In genomic region chr3:63745757-63746156, GRCh38 we compare ENCODE assay signal across 39 cellular contexts.
"Had no signal": no experiment of that assay in that cellular context is flagged by ENCODE, and none has a peak within 500 bp of the region (broad histone marks: within the 10 kb centered on the region; RNA-seq: fewer than 3 reads in every experiment).

No MANE protein-coding gene starts in this region.

- DNase-seq: activated effector memory CD4-positive, alpha-beta T cell treated with anti-CD3 and anti-CD28 coated beads, Interleukin-2, amount 50 U/mL, for 16 hours; activated effector memory CD4-positive, alpha-beta T cell treated with Interleukin-2 at 50 U/mL for 16 hours; activated gamma-delta T cell; activated gamma-delta T cell treated with Interleukin-2 at 50 U/mL for 16 hours; activated naive CD4-positive, alpha-beta T cell; activated naive CD4-positive, alpha-beta T cell treated with anti-CD3 and anti-CD28 coated beads for 36 hours; activated naive CD4-positive, alpha-beta T cell treated with anti-CD3 and anti-CD28 coated beads, Interleukin-2, amount 10 ng/mL, durations not matched to agents 7 days and 5 days; activated naive CD4-positive, alpha-beta T cell treated with anti-CD3 and anti-CD28 coated beads, Interleukin-2, amount 50 U/mL, for 16 hours; activated naive CD4-positive, alpha-beta T cell treated with Interleukin-2 at 50 U/mL for 16 hours; activated naive CD8-positive, alpha-beta T cell treated with anti-CD3 and anti-CD28 coated beads for 36 hours; activated naive CD8-positive, alpha-beta T cell treated with anti-CD3 and anti-CD28 coated beads, Interleukin-2, amount 10 ng/mL, durations not matched to agents 7 days and 5 days; activated naive CD8-positive, alpha-beta T cell treated with anti-CD3 and anti-CD28 coated beads, Interleukin-2, amount 50 U/mL, for 24 hours; activated T-cell treated with anti-CD3 and anti-CD28 coated beads, Interleukin-2, amount 50 U/mL, for 1 hour; activated T-cell treated with anti-CD3 and anti-CD28 coated beads, Interleukin-2, amount 50 U/mL, for 24 hours; activated T-cell treated with anti-CD3 and anti-CD28 coated beads, Interleukin-2, amount 50 U/mL, for 4 hours; activated T-cell treated with anti-CD3 and anti-CD28 coated beads, Interleukin-2, amount 50 U/mL, for 48 hours; activated T-cell treated with anti-CD3 and anti-CD28 coated beads, Interleukin-2, amount 50 U/mL, for 72 hours; adrenal gland; amniotic stem cell; amygdala; anterior cingulate cortex; aorta; body of pancreas; brain microvascular endothelial cell; central memory CD4-positive, alpha-beta T cell; cerebellar nuclear complex had no signal

- H3K9me3 ChIP-seq: adrenal gland, ascending aorta, body of pancreas, breast epithelium had no signal

- H3K4me3 ChIP-seq: adrenal gland, ascending aorta, body of pancreas, breast epithelium, cardiac muscle cell had no signal

- H3K27me3 ChIP-seq: adrenal gland, ascending aorta, body of pancreas, brain microvascular endothelial cell, breast epithelium, cardiac muscle cell had no signal

- H3K4me3 Mint-ChIP-seq: activated naive CD4-positive, alpha-beta T cell treated with anti-CD3 and anti-CD28 coated beads for 36 hours; activated naive CD4-positive, alpha-beta T cell treated with anti-CD3 and anti-CD28 coated beads, Interleukin-2, amount 10 ng/mL, durations not matched to agents 7 days and 5 days; activated naive CD4-positive, alpha-beta T cell treated with anti-CD3 and anti-CD28 coated beads, Interleukin-2, amount 50 U/mL, for 24 hours; activated naive CD8-positive, alpha-beta T cell; activated naive CD8-positive, alpha-beta T cell treated with anti-CD3 and anti-CD28 coated beads for 36 hours; activated naive CD8-positive, alpha-beta T cell treated with anti-CD3 and anti-CD28 coated beads, Interleukin-2, amount 10 ng/mL, durations not matched to agents 7 days and 5 days; activated naive CD8-positive, alpha-beta T cell treated with anti-CD3 and anti-CD28 coated beads, Interleukin-2, amount 50 U/mL, for 24 hours; activated T-cell treated with anti-CD3 and anti-CD28 coated beads, Interleukin-2, amount 50 U/mL, for 24 hours; activated T-cell treated with anti-CD3 and anti-CD28 coated beads, Interleukin-2, amount 50 U/mL, for 4 hours; activated T-cell treated with anti-CD3 and anti-CD28 coated beads, Interleukin-2, amount 50 U/mL, for 72 hours; activated T-helper 1 cell treated with anti-CD3 and anti-CD28 coated beads, Interleukin-12 subunit alpha, Interleukin-12 subunit beta, Interleukin-2, Interleukin-4 antibody, amounts not matched to agents 30 ng/mL and 10 ng/mL and 1 ng/mL, durations not matched to agents 14 hours and 24 hours and 36 hours; activated T-helper 17 cell treated with anti-CD3 and anti-CD28 coated beads, Interleukin-2, amount 50 U/mL, for 72 hours; brain; central memory CD8-positive, alpha-beta T cell had no signal

- H3K4me1 ChIP-seq: adrenal gland, ascending aorta, body of pancreas, breast epithelium had no signal

- H3K36me3 ChIP-seq: adrenal gland, ascending aorta, brain microvascular endothelial cell, breast epithelium, cardiac muscle cell had no signal

- H3K4me1 Mint-ChIP-seq: activated naive CD4-positive, alpha-beta T cell treated with anti-CD3 and anti-CD28 coated beads, Interleukin-2, amount 10 ng/mL, durations not matched to agents 7 days and 5 days; activated naive CD4-positive, alpha-beta T cell treated with anti-CD3 and anti-CD28 coated beads, Interleukin-2, amount 50 U/mL, for 24 hours; activated naive CD8-positive, alpha-beta T cell treated with anti-CD3 and anti-CD28 coated beads for 36 hours; activated naive CD8-positive, alpha-beta T cell treated with anti-CD3 and anti-CD28 coated beads, Interleukin-2, amount 10 ng/mL, durations not matched to agents 7 days and 5 days; activated naive CD8-positive, alpha-beta T cell treated with anti-CD3 and anti-CD28 coated beads, Interleukin-2, amount 50 U/mL, for 24 hours; activated T-helper 17 cell treated with anti-CD3 and anti-CD28 coated beads, Interleukin-2, amount 50 U/mL, for 72 hours; central memory CD8-positive, alpha-beta T cell had no signal

- H3K36me3 Mint-ChIP-seq: activated naive CD4-positive, alpha-beta T cell treated with anti-CD3 and anti-CD28 coated beads, Interleukin-2, amount 10 ng/mL, durations not matched to agents 7 days and 5 days; activated naive CD4-positive, alpha-beta T cell treated with anti-CD3 and anti-CD28 coated beads, Interleukin-2, amount 50 U/mL, for 72 hours; activated naive CD8-positive, alpha-beta T cell; activated naive CD8-positive, alpha-beta T cell treated with anti-CD3 and anti-CD28 coated beads for 36 hours; activated naive CD8-positive, alpha-beta T cell treated with anti-CD3 and anti-CD28 coated beads, Interleukin-2, amount 10 ng/mL, durations not matched to agents 7 days and 5 days; brain had no signal

- H3K27ac ChIP-seq: adrenal gland, ascending aorta, body of pancreas, brain microvascular endothelial cell, breast epithelium, cardiac muscle cell had no signal

- ATAC-seq: activated naive CD4-positive, alpha-beta T cell treated with anti-CD3 and anti-CD28 coated beads, Interleukin-2, amount 50 U/mL, for 72 hours; activated naive CD8-positive, alpha-beta T cell treated with anti-CD3 and anti-CD28 coated beads, Interleukin-2, amount 50 U/mL, for 24 hours; activated T-cell treated with anti-CD3 and anti-CD28 coated beads, Interleukin-2, amount 50 U/mL, for 4 hours; activated T-cell treated with anti-CD3 and anti-CD28 coated beads, Interleukin-2, amount 50 U/mL, for 72 hours; activated T-helper 17 cell treated with anti-CD3 and anti-CD28 coated beads, Interleukin-2, amount 50 U/mL, for 72 hours; body of pancreas had no signal

- H3K27me3 Mint-ChIP-seq: activated naive CD4-positive, alpha-beta T cell treated with anti-CD3 and anti-CD28 coated beads, Interleukin-2, amount 10 ng/mL, durations not matched to agents 7 days and 5 days; activated naive CD4-positive, alpha-beta T cell treated with anti-CD3 and anti-CD28 coated beads, Interleukin-2, amount 50 U/mL, for 24 hours; activated naive CD8-positive, alpha-beta T cell treated with anti-CD3 and anti-CD28 coated beads for 36 hours; activated naive CD8-positive, alpha-beta T cell treated with anti-CD3 and anti-CD28 coated beads, Interleukin-2, amount 10 ng/mL, durations not matched to agents 7 days and 5 days; activated naive CD8-positive, alpha-beta T cell treated with anti-CD3 and anti-CD28 coated beads, Interleukin-2, amount 50 U/mL, for 24 hours; activated T-cell treated with anti-CD3 and anti-CD28 coated beads, Interleukin-2, amount 50 U/mL, for 24 hours; activated T-helper 17 cell treated with anti-CD3 and anti-CD28 coated beads, Interleukin-2, amount 50 U/mL, for 72 hours; central memory CD8-positive, alpha-beta T cell had no signal

- H3K27ac Mint-ChIP-seq: activated naive CD4-positive, alpha-beta T cell treated with anti-CD3 and anti-CD28 coated beads for 36 hours; activated naive CD4-positive, alpha-beta T cell treated with anti-CD3 and anti-CD28 coated beads, Interleukin-2, amount 10 ng/mL, durations not matched to agents 7 days and 5 days; activated naive CD4-positive, alpha-beta T cell treated with anti-CD3 and anti-CD28 coated beads, Interleukin-2, amount 50 U/mL, for 24 hours; activated naive CD4-positive, alpha-beta T cell treated with anti-CD3 and anti-CD28 coated beads, Interleukin-2, amount 50 U/mL, for 72 hours; activated naive CD8-positive, alpha-beta T cell; activated naive CD8-positive, alpha-beta T cell treated with anti-CD3 and anti-CD28 coated beads for 36 hours; activated naive CD8-positive, alpha-beta T cell treated with anti-CD3 and anti-CD28 coated beads, Interleukin-2, amount 10 ng/mL, durations not matched to agents 7 days and 5 days; activated naive CD8-positive, alpha-beta T cell treated with anti-CD3 and anti-CD28 coated beads, Interleukin-2, amount 50 U/mL, for 24 hours; activated T-cell treated with anti-CD3 and anti-CD28 coated beads, Interleukin-2, amount 50 U/mL, for 24 hours; activated T-cell treated with anti-CD3 and anti-CD28 coated beads, Interleukin-2, amount 50 U/mL, for 72 hours; activated T-helper 1 cell treated with anti-CD3 and anti-CD28 coated beads, Interleukin-12 subunit alpha, Interleukin-12 subunit beta, Interleukin-2, Interleukin-4 antibody, amounts not matched to agents 30 ng/mL and 10 ng/mL and 1 ng/mL, durations not matched to agents 14 hours and 24 hours and 36 hours; activated T-helper 17 cell treated with anti-CD3 and anti-CD28 coated beads, Interleukin-2, amount 50 U/mL, for 72 hours; activated T-helper 2 cell treated with anti-CD3 and anti-CD28 coated beads, Interferon-gamma antibody, Interleukin-2, Interleukin-4, amounts not matched to agents 10 μg/mL and 5 μg/mL and 100 μg/mL, durations not matched to agents 14 hours and 24 hours and 36 hours; brain had no signal

- FAIRE-seq: astrocyte, bronchial epithelial cell had no signal

- H3K9me3 Mint-ChIP-seq: activated naive CD4-positive, alpha-beta T cell treated with anti-CD3 and anti-CD28 coated beads, Interleukin-2, amount 10 ng/mL, durations not matched to agents 7 days and 5 days; activated naive CD8-positive, alpha-beta T cell treated with anti-CD3 and anti-CD28 coated beads, Interleukin-2, amount 10 ng/mL, durations not matched to agents 7 days and 5 days; activated T-cell treated with anti-CD3 and anti-CD28 coated beads, Interleukin-2, amount 50 U/mL, for 24 hours; activated T-helper 1 cell treated with anti-CD3 and anti-CD28 coated beads, Interleukin-12 subunit alpha, Interleukin-12 subunit beta, Interleukin-2, Interleukin-4 antibody, amounts not matched to agents 30 ng/mL and 10 ng/mL and 1 ng/mL, durations not matched to agents 14 hours and 24 hours and 36 hours; activated T-helper 2 cell treated with anti-CD3 and anti-CD28 coated beads, Interferon-gamma antibody, Interleukin-2, Interleukin-4, amounts not matched to agents 10 μg/mL and 5 μg/mL and 100 μg/mL, durations not matched to agents 14 hours and 24 hours and 36 hours had no signal
